ENCODE assay signal across 17 cellular contexts in genomic region chr2:43165378-43166025, GRCh38.
DNase-seq lines count a peak whose midpoint lies in the region; ATAC-seq and TF ChIP-seq lines count a peak whose summit lies in the region.
"Had no signal": no experiment of that assay in that cellular context is flagged by ENCODE, and none has a peak within 500 bp of the region (broad histone marks: within the 10 kb centered on the region; RNA-seq: fewer than 3 reads in every experiment).

No MANE protein-coding gene starts in this region.

- CTCF ChIA-PET in HCT116 (lab: Charles Lee) = no interaction called here

- no peak overlapping the region for H3K27ac ChIP-seq in CD4-positive, CD25-positive, alpha-beta regulatory T cell (ENCODE audit: insufficient read depth, low read length, poor library complexity, severe bottlenecking)
- H3K27ac ChIP-seq in HCT116 (ENCODE audit: low read depth, low read length) = no peak overlapping the region
- no peak overlapping the region for H3K27ac ChIP-seq in brain microvascular endothelial cell
- no peak overlapping the region for H3K27ac ChIP-seq in GM23248
- H3K27ac ChIP-seq: esophagus muscularis mucosa had no signal

- 82 to 86% methylated on average over 8 of the region's 8 CpGs for WGBS in GM23248 (ENCODE audit: low coverage in 1 of 2, low lambda C conversion rate in 2 of 2, missing lambda C conversion rate in 2 of 2), 2 experiments

- no peaks in the 10 kb centered on the region for H3F3A ChIP-seq in GM23248 (ENCODE audit: insufficient read depth)

- no peaks in the 10 kb centered on the region for H3K9me3 ChIP-seq in CD4-positive, CD25-positive, alpha-beta regulatory T cell (ENCODE audit: control insufficient read depth in 2 of 2, low read length in 2 of 2)
- H3K9me3 ChIP-seq in HCT116 (ENCODE audit: control insufficient read depth in 1 of 2, insufficient read depth in 1 of 2, low read depth in 1 of 2, low read length in 2 of 2) (no peaks in the 10 kb centered on the region), GM23248 (ENCODE audit: low read depth) (no peaks in the 10 kb centered on the region)
- H3K9me3 ChIP-seq: esophagus muscularis mucosa had no signal

- peaks cover 0 to 73% (median 40%) of the 10 kb centered on the region in 4 donors for H3K4me1 Mint-ChIP-seq in CD4-positive, CD25-positive, alpha-beta regulatory T cell
- H3K4me1 Mint-ChIP-seq in naive thymus-derived CD8-positive, alpha-beta T cell = peaks cover 36 to 83% (median 81%) of the 10 kb centered on the region in 4 donors

- no peaks in the 10 kb centered on the region for H3K36me3 ChIP-seq in CD4-positive, CD25-positive, alpha-beta regulatory T cell (ENCODE audit: control insufficient read depth, insufficient read depth, low read length)
- no peaks in the 10 kb centered on the region for H3K36me3 ChIP-seq in HCT116 (ENCODE audit: control insufficient read depth in 1 of 2, insufficient read depth in 2 of 2, low read length in 2 of 2)
- no peaks in the 10 kb centered on the region for H3K36me3 ChIP-seq in brain microvascular endothelial cell (replicated peaks)
- no peaks in the 10 kb centered on the region for H3K36me3 ChIP-seq in GM23248 (ENCODE audit: low read depth)
- H3K36me3 ChIP-seq: esophagus muscularis mucosa had no signal

- H3K9me2 ChIP-seq in HCT116 (ENCODE audit: insufficient read depth) = no peaks in the 10 kb centered on the region
- H3K9me2 ChIP-seq in GM23248 (ENCODE audit: insufficient read depth) = no peaks in the 10 kb centered on the region

- TF ChIP-seq CTCF in HCT116 (IDR thresholded peaks at IDR 0.05 in 2 of 3, conservative IDR thresholded peaks at IDR 0.05 in 1 of 3; ENCODE audit: borderline replicate concordance in 1 of 3, insufficient read depth in 1 of 3, low read depth in 2 of 3, low read length in 2 of 3) = peak in 2 of 3 experiments; percentile 24 to 32; a peak in 3 of 6 replicates
- peak; percentile 36 for TF ChIP-seq CTCF in brain microvascular endothelial cell (IDR thresholded peaks at IDR 0.05; ENCODE audit: low read depth, low read length, missing control alignments)

- no peaks in the 10 kb centered on the region for H3K79me2 ChIP-seq in HCT116 (ENCODE audit: insufficient read depth, low read length)
- H3K79me2 ChIP-seq in GM23248 (ENCODE audit: insufficient read depth) = no peaks in the 10 kb centered on the region

- POLR2A ChIA-PET in HCT116 (lab: Charles Lee) = no interaction called here
- POLR2A ChIA-PET in naive thymus-derived CD8-positive, alpha-beta T cell (lab: Charles Lee) = interaction anchor here (28.6 to 43.5 kb wide), 2 partner anchors 27 to 56 kb away, joined by 1351 to 1530 read pairs; partner anchors contain the start of gene ZFP36L2

- H3K27me3 ChIP-seq in CD4-positive, CD25-positive, alpha-beta regulatory T cell (ENCODE audit: control insufficient read depth, insufficient read depth, low read length) = no peaks in the 10 kb centered on the region
- H3K27me3 ChIP-seq in HCT116 (ENCODE audit: insufficient read depth, low read length) (no peaks in the 10 kb centered on the region), brain microvascular endothelial cell (replicated peaks) (no peaks in the 10 kb centered on the region), GM23248 (replicated peaks; ENCODE audit: insufficient read depth) (no peaks in the 10 kb centered on the region)
- H3K27me3 ChIP-seq: esophagus muscularis mucosa had no signal

- peaks cover 45% of the 10 kb centered on the region for H3K4me1 ChIP-seq in CD4-positive, CD25-positive, alpha-beta regulatory T cell (ENCODE audit: control insufficient read depth, insufficient read depth, low read length, poor library complexity, severe bottlenecking)
- peaks cover 20 to 30% of the 10 kb centered on the region in 2 experiments for H3K4me1 ChIP-seq in HCT116 (ENCODE audit: control insufficient read depth in 1 of 2, insufficient read depth in 2 of 2, low read length in 2 of 2)
- H3K4me1 ChIP-seq in GM23248 (ENCODE audit: insufficient read depth) = peaks cover 9% of the 10 kb centered on the region

- no peak overlapping the region for H3K9ac ChIP-seq in HCT116 (ENCODE audit: low read length)
- no peak overlapping the region for H3K9ac ChIP-seq in GM23248

- no peak for DNase-seq in CD4-positive, CD25-positive, alpha-beta regulatory T cell
- DNase-seq in HCT116 (ENCODE audit: low read depth, low spot score) (no peak), brain microvascular endothelial cell (no peak), GM23248 (no peak)
- no peak for DNase-seq in naive thymus-derived CD8-positive, alpha-beta T cell
- no peak for DNase-seq in stimulated activated CD4-positive, alpha-beta T cell treated with anti-CD3 and anti-CD28 coated beads, Interleukin-4, amount 100 ng/mL, for 4 hours
- no peak for DNase-seq in activated CD4-positive, CD25-positive, alpha-beta regulatory T cell (lab: John Stamatoyannopoulos, UW)
- DNase-seq: activated CD4-positive, alpha-beta T cell treated with anti-CD3 and anti-CD28 coated beads, Interleukin-2, amount 10 ng/mL, durations not matched to agents 7 days and 5 days; central memory CD4-positive, alpha-beta T cell; midbrain; NCI-H2081; stimulated activated CD4-positive, alpha-beta T cell treated with anti-CD3 and anti-CD28 coated beads, Interleukin-4, amount 100 ng/mL, for 24 hours; SW 1271 had no signal

- in situ Hi-C loops in brain microvascular endothelial cell (cut with HindIII; ENCODE audit: low pct_ligation_motif_present, low sequenced_read_pairs) (no loop called here), GM23248 (cut with MboI) (no loop called here)

- H4K20me1 ChIP-seq in HCT116 (ENCODE audit: insufficient read depth) (no peaks in the 10 kb centered on the region), GM23248 (ENCODE audit: insufficient read depth) (no peaks in the 10 kb centered on the region)

- no peaks in the 10 kb centered on the region for H3K9me3 Mint-ChIP-seq in CD4-positive, CD25-positive, alpha-beta regulatory T cell
- H3K9me3 Mint-ChIP-seq in naive thymus-derived CD8-positive, alpha-beta T cell = no peaks in the 10 kb centered on the region
- H3K9me3 Mint-ChIP-seq: activated CD4-positive, alpha-beta T cell treated with anti-CD3 and anti-CD28 coated beads, Interleukin-2, amount 10 ng/mL, durations not matched to agents 7 days and 5 days; stimulated activated naive CD8-positive, alpha-beta T cell treated with anti-CD3 and anti-CD28 coated beads, Interleukin-15, Interleukin-2, amounts not matched to agents 100 ng/mL and 50 ng/mL, for 24 hours had no signal

- TF ChIP-seq POLR2A in HCT116 (IDR thresholded peaks at IDR 0.05; ENCODE audit: borderline replicate concordance, extremely low read depth, insufficient read depth, insufficient read length) = no peak

- ATAC-seq in CD4-positive, CD25-positive, alpha-beta regulatory T cell (ENCODE audit: low read depth in 2 of 2) = no peak
- ATAC-seq in HCT116 = no peak
- no peak for ATAC-seq in naive thymus-derived CD8-positive, alpha-beta T cell
- ATAC-seq in GM21723 (IDR thresholded peaks at IDR 0.05; ENCODE audit: unreplicated experiment) = no peak

- no peak for TF ChIP-seq RAD21 in HCT116 (IDR thresholded peaks at IDR 0.05; ENCODE audit: low read depth)

- H2AFZ ChIP-seq in HCT116 (ENCODE audit: low read depth, low read length, poor library complexity, severe bottlenecking) = no peak overlapping the region
- H2AFZ ChIP-seq in GM23248 = no peak overlapping the region

- intact Hi-C loops in HCT116 (cut with micrococcal nuclease) = no loop called here

- BruUV-seq in HCT116 (replicated peaks; lab: Mats Ljungman, UMichigan) = no TSS peak

- H3K36me3 Mint-ChIP-seq in CD4-positive, CD25-positive, alpha-beta regulatory T cell = no peaks in the 10 kb centered on the region
- H3K36me3 Mint-ChIP-seq in naive thymus-derived CD8-positive, alpha-beta T cell = no peaks in the 10 kb centered on the region

- peak overlapping the region; percentile 11 to 67 (median 62) for H3K27ac Mint-ChIP-seq in CD4-positive, CD25-positive, alpha-beta regulatory T cell
- peak overlapping the region; percentile 18 to 86 (median 64) for H3K27ac Mint-ChIP-seq in naive thymus-derived CD8-positive, alpha-beta T cell
- H3K27ac Mint-ChIP-seq: activated CD4-positive, alpha-beta T cell treated with anti-CD3 and anti-CD28 coated beads, Interleukin-2, amount 10 ng/mL, durations not matched to agents 7 days and 5 days; stimulated activated naive CD8-positive, alpha-beta T cell treated with anti-CD3 and anti-CD28 coated beads, Interleukin-15, Interleukin-2, amounts not matched to agents 100 ng/mL and 50 ng/mL, for 24 hours had no signal

- no peak overlapping the region for H3K4me2 ChIP-seq in HCT116 (ENCODE audit: low read length)
- H3K4me2 ChIP-seq in GM23248 (ENCODE audit: unreplicated experiment) = no peak overlapping the region

- RAD21 ChIA-PET in HCT116 (lab: Charles Lee; ENCODE audit: low non-redundant PET in 1 of 2, low total read pairs in 2 of 2, uncharacterized antibody in 2 of 2, unreplicated experiment in 2 of 2) = no interaction called here

- H3K4me3 Mint-ChIP-seq in CD4-positive, CD25-positive, alpha-beta regulatory T cell = no peak overlapping the region
- H3K4me3 Mint-ChIP-seq in naive thymus-derived CD8-positive, alpha-beta T cell = peak overlapping the region in 1 of 10 donors; percentile 2
- H3K4me3 Mint-ChIP-seq: activated CD4-positive, alpha-beta T cell treated with anti-CD3 and anti-CD28 coated beads, Interleukin-2, amount 10 ng/mL, durations not matched to agents 7 days and 5 days; CD14-positive monocyte; stimulated activated naive CD8-positive, alpha-beta T cell treated with anti-CD3 and anti-CD28 coated beads, Interleukin-15, Interleukin-2, amounts not matched to agents 100 ng/mL and 50 ng/mL, for 24 hours had no signal

- no peak overlapping the region for H3K4me3 ChIP-seq in CD4-positive, CD25-positive, alpha-beta regulatory T cell (ENCODE audit: low read depth, low read length)
- H3K4me3 ChIP-seq in HCT116 (replicated peaks in 1 of 2; ENCODE audit: low read depth in 1 of 2, low read length in 2 of 2) (no peak overlapping the region), brain microvascular endothelial cell (ENCODE audit: low read depth, low read length) (no peak overlapping the region), GM23248 (no peak overlapping the region)
- H3K4me3 ChIP-seq: esophagus muscularis mucosa had no signal

- no peaks in the 10 kb centered on the region for H3K27me3 Mint-ChIP-seq in CD4-positive, CD25-positive, alpha-beta regulatory T cell
- no peaks in the 10 kb centered on the region for H3K27me3 Mint-ChIP-seq in naive thymus-derived CD8-positive, alpha-beta T cell
- H3K27me3 Mint-ChIP-seq: activated CD4-positive, alpha-beta T cell treated with anti-CD3 and anti-CD28 coated beads, Interleukin-2, amount 10 ng/mL, durations not matched to agents 7 days and 5 days; stimulated activated naive CD8-positive, alpha-beta T cell treated with anti-CD3 and anti-CD28 coated beads, Interleukin-15, Interleukin-2, amounts not matched to agents 100 ng/mL and 50 ng/mL, for 24 hours had no signal

TF ChIP-seq in HCT116, 20 proteins besides CTCF, POLR2A, EP300 and RAD21 (continues in another document):
- TF ChIP-seq TCF7L2 (IDR thresholded peaks at IDR 0.05; ENCODE audit: borderline replicate concordance, extremely low read depth, insufficient read depth, insufficient read length) = no peak
- TF ChIP-seq ATF3 (IDR thresholded peaks at IDR 0.05) = no peak
- TF ChIP-seq EZH2 (IDR thresholded peaks at IDR 0.05) = no peak
